Comparison of ENCODE assay signal across 20 cellular contexts in genomic region chr11:62413060-62413696, GRCh38. TPM values are rescaled to one million over a fixed set of nuclear protein-coding genes. Genes with fewer than 3 reads are reported as not detected.
DNase-seq lines count a peak whose midpoint lies in the region; ATAC-seq and TF ChIP-seq lines count a peak whose summit lies in the region.
"Had no signal": no experiment of that assay in that cellular context is flagged by ENCODE, and none has a peak within 500 bp of the region (broad histone marks: within the 10 kb centered on the region; RNA-seq: fewer than 3 reads in every experiment).

No MANE protein-coding gene starts in this region.

- H2BK12ac ChIP-seq in trophoblast cell (ENCODE audit: low read length): peak overlapping the region; percentile 52

- no peaks in the 10 kb centered on the region for H3K79me2 ChIP-seq in GM23338 (replicated peaks; ENCODE audit: insufficient read depth)
- H3K79me2 ChIP-seq in trophoblast cell (ENCODE audit: control insufficient read depth, insufficient read depth, low read length, poor library complexity): no peaks in the 10 kb centered on the region

- no peaks in the 10 kb centered on the region for H3K36me3 Mint-ChIP-seq in GM23338 (ENCODE audit: low read depth)

- H2AFZ ChIP-seq in GM23338 (no peak overlapping the region), trophoblast cell (ENCODE audit: insufficient read depth, low read length, poor library complexity) (no peak overlapping the region)

- H3K18ac ChIP-seq in trophoblast cell (ENCODE audit: low read length): no peak overlapping the region

- no peaks in the 10 kb centered on the region for H3K9me3 ChIP-seq in esophagus (ENCODE audit: control insufficient read depth in 2 of 2, insufficient read depth in 1 of 2, low read depth in 1 of 2, low read length in 1 of 2)
- no peaks in the 10 kb centered on the region for H3K9me3 ChIP-seq in trophoblast cell (ENCODE audit: insufficient read depth, low read depth, low read length)
- H3K9me3 ChIP-seq: Caco-2 had no signal

- H2BK5ac ChIP-seq in trophoblast cell (ENCODE audit: low read depth, low read length, poor library complexity): no peak overlapping the region

- no peak overlapping the region for H3K4me3 Mint-ChIP-seq in GM23338

- H3K9me3 Mint-ChIP-seq in GM23338: no peaks in the 10 kb centered on the region

- DNase-seq in GM23338 (ENCODE audit: low spot score) (no peak), NCI-H69 (lab: John Stamatoyannopoulos, UW) (peak; percentile 27), trophoblast cell (no peak), hepatic stellate cell (ENCODE audit: low spot score) (no peak), mucosa of gallbladder (ENCODE audit: low spot score) (no peak)
- DNase-seq: ACHN, Caco-2, DMS53, IMR-90, Karpas-422, MM.1S, NCI-H1105 treated with DMSO at 0.1 percent for 48 hours, NCI-H2029, NCI-H510A, NCI-H82, PC-3 had no signal

- no peaks in the 10 kb centered on the region for H3K4me1 Mint-ChIP-seq in GM23338

- H3K4me1 ChIP-seq in GM23338 (ENCODE audit: insufficient read depth): no peaks in the 10 kb centered on the region
- peaks cover 7 to 23% of the 10 kb centered on the region in 2 donors for H3K4me1 ChIP-seq in esophagus (ENCODE audit: control insufficient read depth in 2 of 2, insufficient read depth in 2 of 2, low read length in 1 of 2)
- H3K4me1 ChIP-seq in trophoblast cell (ENCODE audit: control insufficient read depth in 1 of 2, insufficient read depth in 2 of 2, low read length in 2 of 2): peaks cover 7 to 8% of the 10 kb centered on the region in 2 experiments

- peak; percentile 49; the same call in 2 of the 3 replicates for ATAC-seq in GM23338
- no peak for ATAC-seq in HG02798 (IDR thresholded peaks at IDR 0.05; ENCODE audit: poor library complexity, unreplicated experiment)
- ATAC-seq: PC-3 had no signal

- H4K20me1 ChIP-seq in GM23338 (replicated peaks; ENCODE audit: insufficient read depth): no peaks in the 10 kb centered on the region

- H3F3A ChIP-seq in GM23338 (replicated peaks; ENCODE audit: low read depth): no peaks in the 10 kb centered on the region

- H3K14ac ChIP-seq in trophoblast cell (ENCODE audit: low read length): no peak overlapping the region

- H2AK5ac ChIP-seq in trophoblast cell (ENCODE audit: low read length): no peak overlapping the region

- H3K23ac ChIP-seq in trophoblast cell (ENCODE audit: low read length): no peak overlapping the region

- no peak overlapping the region for H4K91ac ChIP-seq in trophoblast cell (ENCODE audit: low read depth, low read length)

- 43 to 44% methylated on average over 8 of the region's 8 CpGs for WGBS in esophagus, 2 donors
- no CpG with 5 or more reads among the region's 8 CpGs for WGBS in trophoblast cell (ENCODE audit: extremely low coverage, insufficient coverage, insufficient read length)

- no peak overlapping the region for H3K9ac ChIP-seq in trophoblast cell (ENCODE audit: low read length)

- H3K27ac Mint-ChIP-seq in GM23338: no peak overlapping the region

- H3K4ac ChIP-seq in trophoblast cell (ENCODE audit: low read depth, low read length): no peak overlapping the region

- H3K36me3 ChIP-seq in GM23338 (ENCODE audit: insufficient read depth) (no peaks in the 10 kb centered on the region), esophagus (ENCODE audit: control insufficient read depth in 2 of 2, insufficient read depth in 2 of 2, low read length in 1 of 2) (no peaks in the 10 kb centered on the region), trophoblast cell (ENCODE audit: control insufficient read depth in 1 of 2, insufficient read depth in 2 of 2, low read length in 2 of 2) (no peaks in the 10 kb centered on the region)

- H4K12ac ChIP-seq in trophoblast cell (ENCODE audit: low read depth, low read length): no peak overlapping the region

- no peak overlapping the region for H2BK120ac ChIP-seq in trophoblast cell (ENCODE audit: insufficient read depth, low read length, poor library complexity)

- peaks cover 2% of the 10 kb centered on the region for H3K27me3 Mint-ChIP-seq in GM23338 (ENCODE audit: insufficient read depth, low read depth, poor library complexity)

- H3K4me2 ChIP-seq in GM23338 (no peak overlapping the region), trophoblast cell (ENCODE audit: low read length) (no peak overlapping the region)

- TF ChIP-seq CTCF in GM23338 (conservative IDR thresholded peaks at IDR 0.05; ENCODE audit: low read depth in 2 of 2): no peak

- H3K79me1 ChIP-seq in trophoblast cell (ENCODE audit: low read length): no peaks in the 10 kb centered on the region

- H3K9me2 ChIP-seq in GM23338 (ENCODE audit: insufficient read depth): no peaks in the 10 kb centered on the region

- no peak overlapping the region for H3K4me3 ChIP-seq in GM23338
- H3K4me3 ChIP-seq in esophagus (ENCODE audit: low read depth in 1 of 2, low read length in 2 of 2): no peak overlapping the region
- H3K4me3 ChIP-seq in trophoblast cell (ENCODE audit: low read depth, low read length): no peak overlapping the region

- H3K27ac ChIP-seq in GM23338 (ENCODE audit: low read depth) (no peak overlapping the region), esophagus (ENCODE audit: low read depth in 2 of 2, low read length in 1 of 2) (peak overlapping the region; percentile 83 to 94), trophoblast cell (ENCODE audit: low read depth, low read length) (no peak overlapping the region)

- H3K27me3 ChIP-seq in GM23338 (ENCODE audit: insufficient read depth) (no peaks in the 10 kb centered on the region), esophagus (ENCODE audit: control insufficient read depth in 1 of 2, insufficient read depth in 2 of 2, low read length in 2 of 2) (no peaks in the 10 kb centered on the region), trophoblast cell (ENCODE audit: insufficient read depth, low read length) (no peaks in the 10 kb centered on the region)

- H4K8ac ChIP-seq in trophoblast cell (ENCODE audit: low read depth, low read length): no peak overlapping the region

TF ChIP-seq in GM23338, 12 proteins besides CTCF, POLR2A, EP300 and RAD21 (continues in another document):
- TF ChIP-seq CREB1 (CRISPR knock-in tag; IDR thresholded peaks at IDR 0.05; ENCODE audit: low read depth) (no peak), EZH2 (IDR thresholded peaks at IDR 0.05; ENCODE audit: low read depth, unreplicated experiment) (no peak), STAT1 (IDR thresholded peaks at IDR 0.05; ENCODE audit: unreplicated experiment) (no peak), JUNB (IDR thresholded peaks at IDR 0.05; ENCODE audit: unreplicated experiment) (no peak), ETS1 (IDR thresholded peaks at IDR 0.05) (no peak), NANOG (IDR thresholded peaks at IDR 0.05; ENCODE audit: borderline replicate concordance) (no peak), EZH2phosphoT487 (IDR thresholded peaks at IDR 0.05; ENCODE audit: unreplicated experiment) (no peak), ZNF331 (CRISPR knock-in tag; IDR thresholded peaks at IDR 0.05; ENCODE audit: low read depth) (no peak), ZNF114 (CRISPR knock-in tag; IDR thresholded peaks at IDR 0.05) (no peak)

RNA-seq across cellular contexts. Expression of gene SCGB1A1, which starts 5.7 kb away (rescaled TPM):
- total RNA-seq in GM23338 (2014; rRNA removed; shearing (Covaris generic)): not detected in 2 replicates
- not detected in 2 replicates for polyA plus RNA-seq in GM23338 (2016; fragmentation: Nextera tagmentation; extraction: Ambion mirVana)
- polyA plus RNA-seq in esophagus: 1 to 10 TPM; 4.8 to 5.5 TPM
- polyA plus RNA-seq in trophoblast cell (2013): not detected in 2 replicates
- total RNA-seq in mucosa of gallbladder: 2.7 TPM
- total RNA-seq: Caco-2, HT-29, IMR-90, PC-3, SK-MEL-5 had no signal
- polyA plus RNA-seq: IMR-90 had no signal

Comparison
In these comparisons a context has a peak if more than half of its experiments do, and no peak if none do; other contexts are left out.
1. H3K27ac ChIP-seq: peak in esophagus (2 of 2); none in GM23338 (single experiment) and trophoblast cell (single experiment).